1 cellular context compared by ENCODE assay signal in genomic region chr2:237450583-237450982, GRCh38.
TF ChIP-seq lines count a peak whose summit lies in the region.

No MANE protein-coding gene starts in this region.

TF ChIP-seq in HepG2, 621 proteins besides CTCF, POLR2A, EP300 and RAD21:
- peak; percentile 29; the same call in 1 of the 2 replicates for TF ChIP-seq ZNF768 (CRISPR knock-in tag; IDR thresholded peaks at IDR 0.05)
- no peak for TF ChIP-seq IRF9 (CRISPR knock-in tag; IDR thresholded peaks at IDR 0.05; ENCODE audit: borderline replicate concordance)
